23 cellular contexts compared by ENCODE assay signal in the genomic region with DNA sequence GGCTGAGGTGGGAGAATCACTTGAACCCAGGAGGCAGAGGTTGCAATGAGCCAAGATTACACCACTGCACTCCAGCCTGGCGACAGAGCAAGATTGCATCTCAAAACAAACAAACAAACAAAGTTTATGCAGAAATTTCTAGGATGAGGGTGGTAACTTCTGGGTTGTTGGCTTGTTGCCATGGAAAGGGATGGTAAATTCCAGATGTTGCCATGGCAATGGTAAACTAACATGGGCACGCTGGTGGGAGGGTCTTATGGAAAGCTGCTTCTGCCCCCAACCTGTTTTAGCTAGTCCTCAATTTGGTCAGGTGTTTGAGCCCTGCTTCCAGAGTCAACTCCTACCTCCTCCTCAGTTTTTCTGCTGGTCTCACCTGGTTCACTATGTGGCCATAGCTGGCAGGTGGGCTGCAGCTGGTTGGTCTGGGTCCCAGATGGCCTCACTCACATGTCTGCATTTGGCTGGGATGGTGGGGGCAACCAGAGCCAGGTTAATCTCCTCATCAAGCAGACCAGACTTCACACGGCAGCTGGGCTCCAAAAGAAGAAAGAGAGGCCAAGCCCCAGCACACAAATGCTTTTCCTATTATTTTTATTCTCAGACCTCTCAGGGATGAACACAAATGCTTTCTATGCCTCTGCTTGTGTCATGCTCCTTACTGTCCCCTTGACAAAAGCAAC. TPM values are rescaled to one million over a fixed set of nuclear protein-coding genes. Genes with fewer than 3 reads are reported as not detected.
"Had no signal": no experiment of that assay in that cellular context is flagged by ENCODE, and none has a peak within 500 bp of the region (broad histone marks: within the 10 kb centered on the region; RNA-seq: fewer than 3 reads in every experiment).

No MANE protein-coding gene starts in this region.

- H3K9me3 Mint-ChIP-seq: activated naive CD8-positive, alpha-beta T cell treated with anti-CD3 and anti-CD28 coated beads for 36 hours; activated T-helper 17 cell treated with anti-CD3 and anti-CD28 coated beads, Interleukin-2, amount 50 U/mL, for 72 hours; memory B cell; T-helper 2 cell treated with Interferon-gamma antibody and Interleukin-4, amounts not matched to agents 5 μg/mL and 100 μg/mL, for 36 hours had no signal

- H3K4me3 Mint-ChIP-seq: activated CD4-positive, alpha-beta T cell treated with anti-CD3 and anti-CD28 coated beads for 36 hours; activated naive CD8-positive, alpha-beta T cell treated with anti-CD3 and anti-CD28 coated beads for 36 hours; activated T-helper 17 cell treated with anti-CD3 and anti-CD28 coated beads, Interleukin-2, amount 50 U/mL, for 72 hours; memory B cell; naive thymus-derived CD4-positive, alpha-beta T cell; T-helper 2 cell treated with Interferon-gamma antibody and Interleukin-4, amounts not matched to agents 5 μg/mL and 100 μg/mL, for 36 hours; WTC11 had no signal

- H3K27me3 Mint-ChIP-seq: activated CD4-positive, alpha-beta T cell treated with anti-CD3 and anti-CD28 coated beads for 36 hours; activated naive CD8-positive, alpha-beta T cell treated with anti-CD3 and anti-CD28 coated beads for 36 hours had no signal

- H3K36me3 Mint-ChIP-seq: activated naive CD8-positive, alpha-beta T cell treated with anti-CD3 and anti-CD28 coated beads for 36 hours; memory B cell; naive thymus-derived CD4-positive, alpha-beta T cell had no signal

- DNase-seq: activated CD4-positive, alpha-beta T cell treated with anti-CD3 and anti-CD28 coated beads for 36 hours; activated CD4-positive, alpha-beta T cell treated with anti-CD3 and anti-CD28 coated beads, Interleukin-2, amount 50 U/mL, for 48 hours; activated naive CD4-positive, alpha-beta T cell; activated naive CD8-positive, alpha-beta T cell treated with anti-CD3 and anti-CD28 coated beads for 36 hours; amniotic stem cell; dermis blood vessel endothelial cell; effector memory CD4-positive, alpha-beta T cell; heart right ventricle; naive thymus-derived CD4-positive, alpha-beta T cell; pancreas; sigmoid colon; stimulated activated naive CD4-positive, alpha-beta T cell had no signal

- H3K27ac ChIP-seq: esophagus muscularis mucosa, gastroesophageal sphincter, heart right ventricle, pancreas, sigmoid colon had no signal

- H3K9me3 ChIP-seq: gastroesophageal sphincter, pancreas, sigmoid colon had no signal

- H3K27me3 ChIP-seq: esophagus muscularis mucosa, gastroesophageal sphincter, heart right ventricle, pancreas, sigmoid colon had no signal

- H3K36me3 ChIP-seq: esophagus muscularis mucosa, gastroesophageal sphincter, heart right ventricle, pancreas, sigmoid colon had no signal

- H3K4me3 ChIP-seq: esophagus muscularis mucosa, gastroesophageal sphincter, heart right ventricle, pancreas, sigmoid colon had no signal

- H3K27ac Mint-ChIP-seq: activated CD4-positive, alpha-beta T cell treated with anti-CD3 and anti-CD28 coated beads for 36 hours; activated naive CD8-positive, alpha-beta T cell treated with anti-CD3 and anti-CD28 coated beads for 36 hours; activated T-helper 17 cell treated with anti-CD3 and anti-CD28 coated beads, Interleukin-2, amount 50 U/mL, for 72 hours; memory B cell; naive thymus-derived CD4-positive, alpha-beta T cell; T-helper 2 cell treated with Interferon-gamma antibody and Interleukin-4, amounts not matched to agents 5 μg/mL and 100 μg/mL, for 36 hours; WTC11 had no signal

- H3K4me1 ChIP-seq: gastroesophageal sphincter, heart right ventricle, pancreas, sigmoid colon had no signal

RNA-seq across cellular contexts. Expression of gene TEX44, which starts 26.6 kb away (rescaled TPM):
- total RNA-seq: activated CD4-positive, alpha-beta T cell treated with anti-CD3 and anti-CD28 coated beads for 36 hours; activated naive CD8-positive, alpha-beta T cell treated with anti-CD3 and anti-CD28 coated beads for 36 hours; activated T-helper 17 cell treated with anti-CD3 and anti-CD28 coated beads, Interleukin-2, amount 50 U/mL, for 72 hours; cerebellum; dermis blood vessel endothelial cell; endothelial cell of umbilical vein; esophagus muscularis mucosa; gastroesophageal sphincter; heart right ventricle; liver; mucosa of gallbladder; naive thymus-derived CD4-positive, alpha-beta T cell; pancreas; sigmoid colon; urinary bladder; WTC11 had no signal
- polyA plus RNA-seq: endothelial cell of umbilical vein; heart right ventricle; liver; naive thymus-derived CD4-positive, alpha-beta T cell; pancreas; sigmoid colon; urinary bladder had no signal

RNA-seq across cellular contexts. Expression of gene NMUR1, which starts 35.8 kb away (rescaled TPM):
- total RNA-seq: activated CD4-positive, alpha-beta T cell treated with anti-CD3 and anti-CD28 coated beads for 36 hours; activated naive CD8-positive, alpha-beta T cell treated with anti-CD3 and anti-CD28 coated beads for 36 hours; endothelial cell of umbilical vein had no signal
- polyA plus RNA-seq: endothelial cell of umbilical vein; naive thymus-derived CD4-positive, alpha-beta T cell had no signal
